In genomic region chr5:141992349-141992963, GRCh38 we compare ENCODE assay signal across 8 cellular contexts. TPM values are rescaled to one million over a fixed set of nuclear protein-coding genes. Genes with fewer than 3 reads are reported as not detected.
A peak's percentile ranks its signal among the peaks of the same experiment; 100 is the strongest.
DNase-seq lines count a peak whose midpoint lies in the region; ATAC-seq and TF ChIP-seq lines count a peak whose summit lies in the region.

No MANE protein-coding gene starts in this region.

- H3K27ac ChIP-seq in AG04450 (ENCODE audit: low read depth, low read length) = no peak overlapping the region

- H3K4me3 Mint-ChIP-seq in T-helper 2 cell treated with Interferon-gamma antibody and Interleukin-4, amounts not matched to agents 5 μg/mL and 100 μg/mL, for 36 hours = no peak overlapping the region

- H3K4me3 ChIP-seq in AG04450 (ENCODE audit: low read depth, low read length) = no peak overlapping the region

- H3K27ac Mint-ChIP-seq in T-helper 2 cell treated with Interferon-gamma antibody and Interleukin-4, amounts not matched to agents 5 μg/mL and 100 μg/mL, for 36 hours = no peak overlapping the region

- no peak for DNase-seq in AG04450 (ENCODE audit: low read depth, low spot score)
- peak; percentile 33 for DNase-seq in MV-4-11 (lab: John Stamatoyannopoulos, UW)
- peak; percentile 57 for DNase-seq in T-helper 2 cell treated with Interferon-gamma antibody and Interleukin-4, amounts not matched to agents 5 μg/mL and 100 μg/mL, for 36 hours (ENCODE audit: low spot score)
- DNase-seq in amniotic stem cell (lab: John Stamatoyannopoulos, UW) = peak; percentile 35
- peak; percentile 47 for DNase-seq in hepatic stellate cell (ENCODE audit: low spot score)
- DNase-seq in stimulated activated CD4-positive, alpha-beta T cell treated with anti-CD3 and anti-CD28 coated beads, Interleukin-12 subunit alpha, Interleukin-12 subunit beta, amount 100 ng/mL, for 4 hours = peak; percentile 79
- DNase-seq in posterior vena cava (ENCODE audit: low spot score) = no peak

- ATAC-seq in GM18868 (IDR thresholded peaks at IDR 0.05; ENCODE audit: unreplicated experiment) = peak; percentile 54

- peak; percentile 75 for TF ChIP-seq CTCF in AG04450 (IDR thresholded peaks at IDR 0.05; ENCODE audit: low read depth, low read length)

- H3K27me3 ChIP-seq in AG04450 (ENCODE audit: control insufficient read depth, insufficient read depth, low read length) = no peaks in the 10 kb centered on the region

- CTCF ChIA-PET in AG04450 (lab: Charles Lee) = interaction anchor here (0.6 to 11.2 kb wide), 8 partner anchors 8 to 277 kb away, joined by 3 to 165 read pairs (median 8); partner anchors contain the start of gene RNF14

- peaks cover 26% of the 10 kb centered on the region for H3K36me3 Mint-ChIP-seq in T-helper 2 cell treated with Interferon-gamma antibody and Interleukin-4, amounts not matched to agents 5 μg/mL and 100 μg/mL, for 36 hours (ENCODE audit: low read depth)

- H3K9me3 ChIP-seq in AG04450 (ENCODE audit: control insufficient read depth, insufficient read depth, low read length) = no peaks in the 10 kb centered on the region

- intact Hi-C loops in posterior vena cava (cut with DNase I) = loop anchor here in 1 of 2 donors (10.0 kb wide), 1 partner anchor 152 kb away; no protein-coding TSS in a partner anchor

- POLR2A ChIA-PET in AG04450 (lab: Yijun Ruan, JAX) = no interaction called here

- H3K27me3 Mint-ChIP-seq in T-helper 2 cell treated with Interferon-gamma antibody and Interleukin-4, amounts not matched to agents 5 μg/mL and 100 μg/mL, for 36 hours (ENCODE audit: low read depth) = no peaks in the 10 kb centered on the region

- no peaks in the 10 kb centered on the region for H3K9me3 Mint-ChIP-seq in T-helper 2 cell treated with Interferon-gamma antibody and Interleukin-4, amounts not matched to agents 5 μg/mL and 100 μg/mL, for 36 hours

- peaks cover 3% of the 10 kb centered on the region for H3K4me1 Mint-ChIP-seq in T-helper 2 cell treated with Interferon-gamma antibody and Interleukin-4, amounts not matched to agents 5 μg/mL and 100 μg/mL, for 36 hours (ENCODE audit: low read depth)

RNA-seq across cellular contexts. Expression of gene GNPDA1, which starts 20.4 kb away (rescaled TPM):
- 26.3 and 33.8 TPM in 2 replicates for polyA plus RNA-seq in AG04450 (2011; rRNA removed)
- polyA minus RNA-seq in AG04450 (2011; rRNA and poly(A)+ RNA removed) = 23.3 and 29.6 TPM in 2 replicates
- 10 to 100 TPM; 21.8 to 35.5 TPM for total RNA-seq in posterior vena cava

RNA-seq across cellular contexts. Expression of gene RNF14, which starts 23.6 kb away (rescaled TPM):
- polyA plus RNA-seq in AG04450 (2011; rRNA removed) = 38.1 and 39.0 TPM in 2 replicates
- 25.2 and 31.0 TPM in 2 replicates for polyA minus RNA-seq in AG04450 (2011; rRNA and poly(A)+ RNA removed)
- total RNA-seq in posterior vena cava = 10 to 100 TPM; 59.3 to 61.2 TPM

RNA-seq across cellular contexts. Expression of gene PCDH12, which starts 34.5 kb away (rescaled TPM):
- not detected in 2 replicates for polyA plus RNA-seq in AG04450 (2011; rRNA removed)
- not detected in 2 replicates for polyA minus RNA-seq in AG04450 (2011; rRNA and poly(A)+ RNA removed)
- total RNA-seq in posterior vena cava = 1 to 10 TPM; 8.7 to 9.3 TPM

Comparison
In these comparisons a context has a peak if more than half of its experiments do, and no peak if none do; other contexts are left out.
1. DNase-seq: peak in MV-4-11 (single experiment), T-helper 2 cell treated with Interferon-gamma antibody and Interleukin-4, amounts not matched to agents 5 μg/mL and 100 μg/mL, for 36 hours (single experiment), amniotic stem cell (single experiment), hepatic stellate cell (single experiment) and stimulated activated CD4-positive, alpha-beta T cell treated with anti-CD3 and anti-CD28 coated beads, Interleukin-12 subunit alpha, Interleukin-12 subunit beta, amount 100 ng/mL, for 4 hours (single experiment); none in AG04450 (single experiment) and posterior vena cava (single experiment).